In the genomic region with DNA sequence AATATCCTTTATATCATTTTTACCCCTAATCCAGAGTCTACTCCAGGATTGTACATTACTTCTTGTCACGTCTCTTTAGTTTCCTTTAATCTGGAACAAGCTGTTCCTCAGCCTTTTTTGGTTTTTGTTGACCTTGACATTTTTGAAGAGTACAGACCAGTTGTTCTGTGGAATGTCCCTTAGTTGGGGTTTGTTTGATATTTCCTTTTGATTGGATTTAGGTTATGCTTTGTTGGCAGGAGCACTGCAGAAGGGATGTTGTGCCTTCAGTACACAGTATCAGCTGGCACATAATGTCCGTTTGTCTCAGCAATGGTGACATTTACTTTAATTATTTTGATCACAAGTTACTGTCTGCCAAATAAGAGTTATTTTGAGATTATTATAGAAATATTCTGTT, we compare ENCODE assay signal across 23 cellular contexts.
"Had no signal": no experiment of that assay in that cellular context is flagged by ENCODE, and none has a peak within 500 bp of the region (broad histone marks: within the 10 kb centered on the region; RNA-seq: fewer than 3 reads in every experiment).

No MANE protein-coding gene starts in this region.

- H3K9me3 ChIP-seq: ovary, right lobe of liver, stomach, tibial artery had no signal

- H3K4me3 ChIP-seq: ovary, right lobe of liver, smooth muscle cell, stomach, tibial artery had no signal

- FAIRE-seq: endometrium, frontal cortex, kidney had no signal

- H3K4me1 ChIP-seq: right lobe of liver had no signal

- H3K36me3 Mint-ChIP-seq: naive thymus-derived CD8-positive, alpha-beta T cell; stimulated activated effector memory CD8-positive, alpha-beta T cell treated with anti-CD3 and anti-CD28 coated beads, Interleukin-12 subunit alpha, Interleukin-12 subunit beta, amount 100 ng/mL, for 72 hours had no signal

- H3K27me3 Mint-ChIP-seq: effector memory CD8-positive, alpha-beta T cell had no signal

- ATAC-seq: effector memory CD8-positive, alpha-beta T cell; left lobe of liver; naive thymus-derived CD8-positive, alpha-beta T cell; stimulated activated effector memory CD8-positive, alpha-beta T cell treated with anti-CD3 and anti-CD28 coated beads, Interleukin-12 subunit alpha, Interleukin-12 subunit beta, amount 100 ng/mL, for 72 hours had no signal

- H3K27ac Mint-ChIP-seq: effector memory CD8-positive, alpha-beta T cell; naive thymus-derived CD8-positive, alpha-beta T cell; stimulated activated effector memory CD8-positive, alpha-beta T cell treated with anti-CD3 and anti-CD28 coated beads, Interleukin-12 subunit alpha, Interleukin-12 subunit beta, amount 100 ng/mL, for 72 hours; type B pancreatic cell had no signal

- H3K4me1 Mint-ChIP-seq: naive thymus-derived CD8-positive, alpha-beta T cell; stimulated activated effector memory CD8-positive, alpha-beta T cell treated with anti-CD3 and anti-CD28 coated beads, Interleukin-12 subunit alpha, Interleukin-12 subunit beta, amount 100 ng/mL, for 72 hours had no signal

- DNase-seq: cerebellar nuclear complex; cortex of kidney; effector memory CD8-positive, alpha-beta T cell; erythroblast; head of caudate nucleus; kidney; mesendoderm; naive thymus-derived CD8-positive, alpha-beta T cell; occipital lobe; ovary; retina; right lobe of liver; stimulated activated CD4-positive, alpha-beta T cell treated with anti-CD3 and anti-CD28 coated beads, Interleukin-2, amount 100 ng/mL, for 24 hours; stimulated activated CD4-positive, alpha-beta T cell treated with anti-CD3 and anti-CD28 coated beads, Interleukin-4, amount 100 ng/mL, for 24 hours; stimulated activated naive CD4-positive, alpha-beta T cell treated with Interleukin-2 at 50 U/mL for 16 hours; stomach; tibial artery had no signal

- H3K27me3 ChIP-seq: ovary, right lobe of liver, stomach, tibial artery had no signal

- H3K36me3 ChIP-seq: ovary, right lobe of liver, stomach, tibial artery had no signal

- H3K4me3 Mint-ChIP-seq: effector memory CD8-positive, alpha-beta T cell; naive thymus-derived CD8-positive, alpha-beta T cell; stimulated activated effector memory CD8-positive, alpha-beta T cell treated with anti-CD3 and anti-CD28 coated beads, Interleukin-12 subunit alpha, Interleukin-12 subunit beta, amount 100 ng/mL, for 72 hours; type B pancreatic cell had no signal

- H3K27ac ChIP-seq: ovary, right lobe of liver, tibial artery had no signal
